9 cellular contexts compared by ENCODE assay signal in genomic region chr17:81865733-81866439, GRCh38. TPM values are rescaled to one million over a fixed set of nuclear protein-coding genes. Genes with fewer than 3 reads are reported as not detected.
DNase-seq lines count a peak whose midpoint lies in the region; ATAC-seq and TF ChIP-seq lines count a peak whose summit lies in the region.
"Had no signal": no experiment of that assay in that cellular context is flagged by ENCODE, and none has a peak within 500 bp of the region (broad histone marks: within the 10 kb centered on the region; RNA-seq: fewer than 3 reads in every experiment).

No MANE protein-coding gene starts in this region.

- H3K27me3 Mint-ChIP-seq in chondrocyte (ENCODE audit: low read depth), result no peaks in the 10 kb centered on the region

- peak overlapping the region; percentile 74 for H3K27ac Mint-ChIP-seq in chondrocyte (ENCODE audit: unreplicated experiment)

- H3K27me3 ChIP-seq in GM06990 (replicated peaks; ENCODE audit: control insufficient read depth, insufficient read depth, low read length), result no peaks in the 10 kb centered on the region

- DNase-seq in GM06990 (ENCODE audit: extremely low read depth, insufficient read length) (peak; percentile 46), NCI-H2196 (lab: John Stamatoyannopoulos, UW; ENCODE audit: unreplicated experiment) (peak; percentile 91), chondrocyte (ENCODE audit: low spot score) (no peak), omental fat pad (ENCODE audit: low spot score) (no peak), GOT3 (lab: John Stamatoyannopoulos, UW) (no peak), middle frontal gyrus (ENCODE audit: extremely low spot score, low spot score) (no peak)
- DNase-seq: activated gamma-delta T cell, NCI-H1417 treated with DMSO at 0.1 percent for 48 hours had no signal

- H3K4me3 Mint-ChIP-seq in chondrocyte (ENCODE audit: unreplicated experiment), result no peak overlapping the region

- peaks cover 6% of the 10 kb centered on the region for H3K36me3 Mint-ChIP-seq in chondrocyte (ENCODE audit: low read depth)

- TF ChIP-seq CTCF in GM06990 (IDR thresholded peaks at IDR 0.05; ENCODE audit: insufficient read depth, low read length, poor library complexity, severe bottlenecking) (no peak), chondrocyte (IDR thresholded peaks at IDR 0.05) (no peak), omental fat pad (IDR thresholded peaks at IDR 0.05) (no peak)

- no peaks in the 10 kb centered on the region for H3K9me3 Mint-ChIP-seq in chondrocyte (ENCODE audit: low read depth)

- ATAC-seq in omental fat pad (ENCODE audit: low FRiP score) (peak; percentile 26), GM19328 (IDR thresholded peaks at IDR 0.05; ENCODE audit: unreplicated experiment) (no peak)

- no peak overlapping the region for H3K4me3 ChIP-seq in GM06990 (replicated peaks; ENCODE audit: low read depth, low read length)

- H3K36me3 ChIP-seq in GM06990 (ENCODE audit: control insufficient read depth, insufficient read depth, low read length), result peaks cover 41% of the 10 kb centered on the region

- H3K4me1 Mint-ChIP-seq in chondrocyte (ENCODE audit: low read depth), result peaks cover 75% of the 10 kb centered on the region

RNA-seq across cellular contexts. Expression of gene ARHGDIA, which starts 5.3 kb away (rescaled TPM):
- 452 to 481 TPM (median 476 TPM) in 3 replicates for total RNA-seq in chondrocyte
- total RNA-seq in omental fat pad, result 100 to 1,000 TPM; 125 to 250 (median 161) TPM

RNA-seq across cellular contexts. Expression of gene P4HB, which starts 5.6 kb away (rescaled TPM):
- 958 to 1,257 TPM (median 1,012 TPM) in 3 replicates for total RNA-seq in chondrocyte
- total RNA-seq in omental fat pad, result 100 to 1,000 TPM; 366 to 725 (median 608) TPM

RNA-seq across cellular contexts. Expression of gene ALYREF, which starts 25.5 kb away (rescaled TPM):
- total RNA-seq in chondrocyte (56.0 to 73.7 TPM (median 59.8 TPM) in 3 replicates), omental fat pad (10 to 100 TPM; 31.5 to 80.7 (median 41.6) TPM)

RNA-seq across cellular contexts. Expression of gene ANAPC11, which starts 25.6 kb away (rescaled TPM):
- total RNA-seq in chondrocyte, result 120 to 132 TPM (median 122 TPM) in 3 replicates
- total RNA-seq in omental fat pad, result 100 to 1,000 TPM in 3 of 4 donors, 10 to 100 TPM in 1; 82.3 to 152 (median 114) TPM

RNA-seq across cellular contexts. Expression of gene PPP1R27, which starts 31.0 kb away (rescaled TPM):
- total RNA-seq in chondrocyte, result not detected in 3 replicates
- total RNA-seq in omental fat pad, result under 1 TPM in 1 of 4 donors, not detected in 3; 0.65 TPM

Comparison
In these comparisons a context has a peak if more than half of its experiments do, and no peak if none do; other contexts are left out.
1. DNase-seq: peak in GM06990 (single experiment) and NCI-H2196 (single experiment); none in chondrocyte (single experiment), omental fat pad (single experiment), GOT3 (single experiment) and middle frontal gyrus (single experiment).